In the genomic region with DNA sequence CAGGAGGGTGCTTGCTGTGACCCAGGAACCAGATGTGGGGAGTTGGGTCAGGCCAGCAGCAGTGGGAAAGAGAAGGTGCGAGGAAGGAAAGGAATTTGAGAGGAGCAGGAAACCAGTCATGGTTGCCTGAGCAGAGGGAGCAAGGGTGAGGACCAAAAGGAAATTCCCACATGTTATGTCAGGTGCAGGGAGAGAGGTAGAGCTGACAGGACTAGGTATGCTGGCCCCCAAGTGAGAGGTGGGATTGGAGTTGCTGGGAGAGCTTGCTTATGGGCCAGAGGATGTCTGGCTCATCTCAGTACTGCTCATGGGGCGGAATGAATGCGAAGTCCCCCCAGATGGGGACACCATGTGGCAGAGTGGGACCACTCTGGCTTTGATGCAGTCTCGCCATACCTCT, we compare ENCODE assay signal across 23 cellular contexts. TPM values are rescaled to one million over a fixed set of nuclear protein-coding genes. Genes with fewer than 3 reads are reported as not detected.
A peak's percentile ranks its signal among the peaks of the same experiment; 100 is the strongest.
DNase-seq lines count a peak whose midpoint lies in the region; ATAC-seq and TF ChIP-seq lines count a peak whose summit lies in the region.
"Had no signal": no experiment of that assay in that cellular context is flagged by ENCODE, and none has a peak within 500 bp of the region (broad histone marks: within the 10 kb centered on the region; RNA-seq: fewer than 3 reads in every experiment).

No MANE protein-coding gene starts in this region.

- no peak overlapping the region for H4K91ac ChIP-seq in neuronal stem cell (ENCODE audit: low read depth, low read length, poor library complexity)

- peaks cover 0 to 7% of the 10 kb centered on the region in 2 donors for H3K4me1 ChIP-seq in neuronal stem cell (ENCODE audit: control insufficient read depth in 2 of 2, insufficient read depth in 1 of 2, low read depth in 1 of 2, low read length in 2 of 2)
- H3K4me1 ChIP-seq: BE2C had no signal

- no peak overlapping the region for H2BK5ac ChIP-seq in neuronal stem cell (ENCODE audit: low read length)

- no peaks in the 10 kb centered on the region for H3K27me3 ChIP-seq in neuronal stem cell (ENCODE audit: control insufficient read depth in 3 of 3, insufficient read depth in 3 of 3, low read depth in 1 of 3, low read length in 3 of 3)
- H3K27me3 ChIP-seq: BE2C, BLaER1 had no signal

- H2AFZ ChIP-seq in neuronal stem cell (ENCODE audit: low read length), result no peak overlapping the region

- no peak overlapping the region for H2BK12ac ChIP-seq in neuronal stem cell (ENCODE audit: low read length)

- WGBS in neuronal stem cell (ENCODE audit: extremely low coverage in 2 of 2, insufficient read length in 2 of 2, insufficient replicate concordance in 1 of 2), 2 donors, result no CpG with 5 or more reads among the region's 4 CpGs

- H3K9me3 ChIP-seq in neuronal stem cell (replicated peaks in 1 of 2; ENCODE audit: control insufficient read depth in 2 of 2, insufficient read depth in 1 of 2, low read depth in 1 of 2, low read length in 2 of 2), result no peaks in the 10 kb centered on the region
- H3K9me3 ChIP-seq: BE2C, BLaER1, Caco-2 had no signal

- intact Hi-C loops in left colon (cut with DNase I, micrococcal nuclease), result no loop called here

- H3K9ac ChIP-seq in neuronal stem cell (ENCODE audit: low read depth, low read length, poor library complexity), result no peak overlapping the region
- H3K9ac ChIP-seq: BLaER1 had no signal

- H3K18ac ChIP-seq in neuronal stem cell (ENCODE audit: low read length), result peak overlapping the region; percentile 11

- ATAC-seq in left colon, result no peak

- peak; percentile 16 for DNase-seq in coronary artery (ENCODE audit: low spot score)
- DNase-seq in ecto neural progenitor cell (ENCODE audit: low spot score), result peak; percentile 29
- DNase-seq in kidney tubule cell (ENCODE audit: low spot score), result peak; percentile 50
- no peak for DNase-seq in neuronal stem cell (ENCODE audit: low spot score)
- no peak for DNase-seq in stimulated activated CD8-positive, alpha-beta memory T cell treated with anti-CD3 and anti-CD28 coated beads, Interleukin-4, amount 100 ng/mL, for 48 hours
- DNase-seq in GM13977 (ENCODE audit: low spot score), result no peak
- no peak for DNase-seq in left colon
- no peak for DNase-seq in occipital lobe (lab: John Stamatoyannopoulos, UW)
- DNase-seq: 8988T; ACHN; BE2C; C1 segment of cervical spinal cord; Caco-2; CD4-positive, alpha-beta memory T cell; CD4-positive, CD25-positive, alpha-beta regulatory T cell; CD8-positive, alpha-beta memory T cell; DMS79 treated with DMSO at 0.1 percent for 48 hours; GF-D8 had no signal

- no peak overlapping the region for H3K14ac ChIP-seq in neuronal stem cell (ENCODE audit: low read length)

- in situ Hi-C loops in GM13977 (cut with MboI; ENCODE audit: low pct_unique_long_range_greater_than_20kb, low sequenced_read_pairs, unreplicated experiment), result loop anchor here (25.0 kb wide), 1 partner anchor 235 kb away; the partner anchor contains the start of gene MRPS22

- H3K27ac ChIP-seq in coronary artery (no peak overlapping the region), neuronal stem cell (replicated peaks; ENCODE audit: low read length) (no peak overlapping the region)
- H3K27ac ChIP-seq: BLaER1 had no signal

- no peak overlapping the region for H3K4me2 ChIP-seq in neuronal stem cell (ENCODE audit: insufficient read depth, low read length, poor library complexity, severe bottlenecking)
- H3K4me2 ChIP-seq: BLaER1 had no signal

- H4K8ac ChIP-seq in neuronal stem cell (ENCODE audit: low read depth, low read length), result no peak overlapping the region

- no peaks in the 10 kb centered on the region for H3K36me3 ChIP-seq in neuronal stem cell (replicated peaks in 1 of 2; ENCODE audit: control insufficient read depth in 2 of 2, insufficient read depth in 2 of 2, low read length in 2 of 2)
- H3K36me3 ChIP-seq: BE2C, BLaER1 had no signal

- no peaks in the 10 kb centered on the region for H3K79me1 ChIP-seq in neuronal stem cell (ENCODE audit: low read depth, low read length)

- H3K4ac ChIP-seq in neuronal stem cell (ENCODE audit: low read length), result no peak overlapping the region

- H3K4me3 ChIP-seq in coronary artery (no peak overlapping the region), neuronal stem cell (ENCODE audit: low read length in 2 of 2) (no peak overlapping the region)
- H3K4me3 ChIP-seq: BLaER1 had no signal

- no peak overlapping the region for H2BK15ac ChIP-seq in neuronal stem cell (ENCODE audit: low read length)

- TF ChIP-seq CTCF in coronary artery (IDR thresholded peaks at IDR 0.05) (no peak), GM13977 (IDR thresholded peaks at IDR 0.05; ENCODE audit: extremely low read depth, insufficient read depth, missing control alignments) (no peak)

- H3K23ac ChIP-seq in neuronal stem cell (ENCODE audit: low read depth, low read length, poor library complexity), result no peak overlapping the region

- no peak overlapping the region for H2AK5ac ChIP-seq in neuronal stem cell (ENCODE audit: low read depth, low read length)

- no peak overlapping the region for H2BK120ac ChIP-seq in neuronal stem cell (ENCODE audit: low read depth, low read length)

RNA-seq across cellular contexts. Expression of gene PRR23C, which starts 57.9 kb away (rescaled TPM):
- not detected for polyA plus RNA-seq in neuronal stem cell (2013, experiment 1 of 2)
- not detected for polyA plus RNA-seq in neuronal stem cell (2013, experiment 2 of 2)
- total RNA-seq in left colon (not detected), occipital lobe (not detected)
- total RNA-seq: A673; Caco-2; Calu3; CD4-positive, alpha-beta memory T cell; CD4-positive, CD25-positive, alpha-beta regulatory T cell; CD8-positive, alpha-beta memory T cell had no signal
- polyA plus RNA-seq: AG04450; CD14-positive monocyte; CD4-positive, alpha-beta memory T cell; CD4-positive, CD25-positive, alpha-beta regulatory T cell; CD8-positive, alpha-beta memory T cell had no signal

Comparison
In these comparisons a context has a peak if more than half of its experiments do, and no peak if none do; other contexts are left out.
1. DNase-seq: peak in coronary artery (single experiment), ecto neural progenitor cell (single experiment) and kidney tubule cell (single experiment); none in neuronal stem cell (single experiment), stimulated activated CD8-positive, alpha-beta memory T cell treated with anti-CD3 and anti-CD28 coated beads, Interleukin-4, amount 100 ng/mL, for 48 hours (single experiment), GM13977 (single experiment), left colon (0 of 2) and occipital lobe (single experiment).